Comparison of ENCODE assay signal across 19 cellular contexts in genomic region chr3:52176951-52177700, GRCh38. TPM values are rescaled to one million over a fixed set of nuclear protein-coding genes. Genes with fewer than 3 reads are reported as not detected.
A peak's percentile ranks its signal among the peaks of the same experiment; 100 is the strongest.
DNase-seq lines count a peak whose midpoint lies in the region; ATAC-seq lines count a peak whose summit lies in the region.
"Had no signal": no experiment of that assay in that cellular context is flagged by ENCODE, and none has a peak within 500 bp of the region (broad histone marks: within the 10 kb centered on the region; RNA-seq: fewer than 3 reads in every experiment).

No MANE protein-coding gene starts in this region.

- H3K27me3 ChIP-seq in MG63: no peaks in the 10 kb centered on the region
- H3K27me3 ChIP-seq: heart left ventricle, SJSA1 had no signal

- peak; percentile 32 for DNase-seq in M059J (ENCODE audit: low read depth)
- DNase-seq in SHP77 treated with DMSO at 0.1 percent for 48 hours (lab: John Stamatoyannopoulos, UW): peak; percentile 45
- DNase-seq in left lobe of liver (ENCODE audit: low spot score): peak; percentile 98
- DNase-seq in sciatic nerve (ENCODE audit: low spot score): peak; percentile 45
- DNase-seq in MG63: no peak
- DNase-seq in activated CD8-positive, alpha-beta memory T cell treated with anti-CD3 and anti-CD28 coated beads, Interleukin-2, amount 10 ng/mL, durations not matched to agents 7 days and 5 days: no peak
- no peak for DNase-seq in activated CD4-positive, alpha-beta T cell treated with anti-CD3 and anti-CD28 coated beads for 48 hours
- DNase-seq: activated CD4-positive, alpha-beta T cell treated with anti-CD3 and anti-CD28 coated beads for 1 hour; activated naive CD4-positive, alpha-beta T cell treated with anti-CD3 and anti-CD28 coated beads, Interleukin-2, amount 10 ng/mL, durations not matched to agents 7 days and 5 days; heart left ventricle; islet precursor cell; NCI-H1092 treated with DMSO at 0.1 percent for 48 hours; stimulated activated naive B cell treated with anti-CD40 and anti-IgM and Interleukin-4, amounts not matched to agents 10 μg/mL and 1 μg/mL and 100 μg/mL, for 72 hours; T-helper 9 cell; trophoblast cell had no signal

- H3K9me3 Mint-ChIP-seq in activated CD8-positive, alpha-beta memory T cell treated with anti-CD3 and anti-CD28 coated beads, Interleukin-2, amount 10 ng/mL, durations not matched to agents 7 days and 5 days (ENCODE audit: low read depth): no peaks in the 10 kb centered on the region
- H3K9me3 Mint-ChIP-seq: activated naive CD4-positive, alpha-beta T cell treated with anti-CD3 and anti-CD28 coated beads, Interleukin-2, amount 10 ng/mL, durations not matched to agents 7 days and 5 days; brain; stimulated activated naive B cell treated with anti-CD40 and anti-IgM and Interleukin-4, amounts not matched to agents 10 μg/mL and 1 μg/mL and 100 μg/mL, for 72 hours had no signal

- H3K4me1 Mint-ChIP-seq in activated CD8-positive, alpha-beta memory T cell treated with anti-CD3 and anti-CD28 coated beads, Interleukin-2, amount 10 ng/mL, durations not matched to agents 7 days and 5 days: peaks cover 16% of the 10 kb centered on the region
- H3K4me1 Mint-ChIP-seq: B cell had no signal

- H3K9me3 ChIP-seq in MG63: no peaks in the 10 kb centered on the region
- H3K9me3 ChIP-seq: heart left ventricle, SJSA1 had no signal

- intact Hi-C loops in sciatic nerve (cut with DNase I): no loop called here

- H3K27ac Mint-ChIP-seq in activated CD8-positive, alpha-beta memory T cell treated with anti-CD3 and anti-CD28 coated beads, Interleukin-2, amount 10 ng/mL, durations not matched to agents 7 days and 5 days: no peak overlapping the region
- H3K27ac Mint-ChIP-seq: activated naive CD4-positive, alpha-beta T cell treated with anti-CD3 and anti-CD28 coated beads, Interleukin-2, amount 10 ng/mL, durations not matched to agents 7 days and 5 days; B cell; stimulated activated naive B cell treated with anti-CD40 and anti-IgM and Interleukin-4, amounts not matched to agents 10 μg/mL and 1 μg/mL and 100 μg/mL, for 72 hours had no signal

- no peak overlapping the region for H3K4me3 Mint-ChIP-seq in activated CD8-positive, alpha-beta memory T cell treated with anti-CD3 and anti-CD28 coated beads, Interleukin-2, amount 10 ng/mL, durations not matched to agents 7 days and 5 days
- H3K4me3 Mint-ChIP-seq: activated naive CD4-positive, alpha-beta T cell treated with anti-CD3 and anti-CD28 coated beads, Interleukin-2, amount 10 ng/mL, durations not matched to agents 7 days and 5 days; B cell; brain; stimulated activated naive B cell treated with anti-CD40 and anti-IgM and Interleukin-4, amounts not matched to agents 10 μg/mL and 1 μg/mL and 100 μg/mL, for 72 hours had no signal

- no peaks in the 10 kb centered on the region for H3K27me3 Mint-ChIP-seq in activated CD8-positive, alpha-beta memory T cell treated with anti-CD3 and anti-CD28 coated beads, Interleukin-2, amount 10 ng/mL, durations not matched to agents 7 days and 5 days
- H3K27me3 Mint-ChIP-seq: B cell; stimulated activated naive B cell treated with anti-CD40 and anti-IgM and Interleukin-4, amounts not matched to agents 10 μg/mL and 1 μg/mL and 100 μg/mL, for 72 hours had no signal

- H3K36me3 Mint-ChIP-seq in activated CD8-positive, alpha-beta memory T cell treated with anti-CD3 and anti-CD28 coated beads, Interleukin-2, amount 10 ng/mL, durations not matched to agents 7 days and 5 days: no peaks in the 10 kb centered on the region
- H3K36me3 Mint-ChIP-seq: activated naive CD4-positive, alpha-beta T cell treated with anti-CD3 and anti-CD28 coated beads, Interleukin-2, amount 10 ng/mL, durations not matched to agents 7 days and 5 days; brain; stimulated activated naive B cell treated with anti-CD40 and anti-IgM and Interleukin-4, amounts not matched to agents 10 μg/mL and 1 μg/mL and 100 μg/mL, for 72 hours had no signal

- H3K4me3 ChIP-seq in MG63: no peak overlapping the region
- H3K4me3 ChIP-seq: heart left ventricle, SJSA1 had no signal

- peak; percentile 67 for ATAC-seq in left lobe of liver
- ATAC-seq in sciatic nerve: no peak
- no peak for ATAC-seq in HG02798 (IDR thresholded peaks at IDR 0.05; ENCODE audit: poor library complexity, unreplicated experiment)
- ATAC-seq in activated CD8-positive, alpha-beta memory T cell treated with anti-CD3 and anti-CD28 coated beads, Interleukin-2, amount 10 ng/mL, durations not matched to agents 7 days and 5 days: no peak
- ATAC-seq: heart left ventricle; stimulated activated naive B cell treated with anti-CD40 and anti-IgM and Interleukin-4, amounts not matched to agents 10 μg/mL and 1 μg/mL and 100 μg/mL, for 72 hours had no signal

- CTCF ChIA-PET in activated CD8-positive, alpha-beta memory T cell treated with anti-CD3 and anti-CD28 coated beads, Interleukin-2, amount 10 ng/mL, durations not matched to agents 7 days and 5 days (lab: Charles Lee): no interaction called here

- H3K36me3 ChIP-seq in MG63: no peaks in the 10 kb centered on the region
- H3K36me3 ChIP-seq: heart left ventricle, SJSA1 had no signal

RNA-seq across cellular contexts. Expression of gene ALAS1, which starts 20.8 kb away (rescaled TPM):
- 39.0 and 52.8 TPM in 2 replicates for total RNA-seq in M059J (2014; rRNA removed; shearing (Covaris generic))
- total RNA-seq in left lobe of liver (187 TPM), sciatic nerve (39.1 TPM)
- 33.7 and 34.0 TPM in 2 replicates for total RNA-seq in MG63 (2014; rRNA removed; shearing (Covaris generic); ENCODE audit: low replicate concordance)
- total RNA-seq in activated CD8-positive, alpha-beta memory T cell treated with anti-CD3 and anti-CD28 coated beads, Interleukin-2, amount 10 ng/mL, durations not matched to agents 7 days and 5 days: 10 to 100 TPM; 61.3 to 84.2 TPM

RNA-seq across cellular contexts. Expression of gene POC1A, which starts 22.9 kb away (rescaled TPM):
- 7.6 and 10.7 TPM in 2 replicates for total RNA-seq in M059J (2014; rRNA removed; shearing (Covaris generic))
- total RNA-seq in left lobe of liver (2.1 TPM), sciatic nerve (2.1 TPM)
- total RNA-seq in MG63 (2014; rRNA removed; shearing (Covaris generic); ENCODE audit: low replicate concordance): 14.2 and 19.8 TPM in 2 replicates
- 10 to 100 TPM; 29.3 to 29.5 TPM for total RNA-seq in activated CD8-positive, alpha-beta memory T cell treated with anti-CD3 and anti-CD28 coated beads, Interleukin-2, amount 10 ng/mL, durations not matched to agents 7 days and 5 days

RNA-seq across cellular contexts. Expression of gene TLR9, which starts 48.3 kb away (rescaled TPM):
- not detected in 2 replicates for total RNA-seq in M059J (2014; rRNA removed; shearing (Covaris generic))
- not detected for total RNA-seq in left lobe of liver
- 1.1 TPM for total RNA-seq in sciatic nerve
- not detected in 2 replicates for total RNA-seq in MG63 (2014; rRNA removed; shearing (Covaris generic); ENCODE audit: low replicate concordance)
- total RNA-seq in activated CD8-positive, alpha-beta memory T cell treated with anti-CD3 and anti-CD28 coated beads, Interleukin-2, amount 10 ng/mL, durations not matched to agents 7 days and 5 days: under 1 TPM in 1 of 2 experiments, not detected in 1; 0.64 TPM
- total RNA-seq: SJSA1 had no signal

Comparison
In these comparisons a context has a peak if more than half of its experiments do, and no peak if none do; other contexts are left out.
1. DNase-seq: peak in M059J (single experiment), SHP77 treated with DMSO at 0.1 percent for 48 hours (single experiment), left lobe of liver (single experiment) and sciatic nerve (single experiment); none in MG63 (single experiment), activated CD8-positive, alpha-beta memory T cell treated with anti-CD3 and anti-CD28 coated beads, Interleukin-2, amount 10 ng/mL, durations not matched to agents 7 days and 5 days (single experiment) and activated CD4-positive, alpha-beta T cell treated with anti-CD3 and anti-CD28 coated beads for 48 hours (single experiment).